10 cellular contexts compared by ENCODE assay signal in the genomic region with DNA sequence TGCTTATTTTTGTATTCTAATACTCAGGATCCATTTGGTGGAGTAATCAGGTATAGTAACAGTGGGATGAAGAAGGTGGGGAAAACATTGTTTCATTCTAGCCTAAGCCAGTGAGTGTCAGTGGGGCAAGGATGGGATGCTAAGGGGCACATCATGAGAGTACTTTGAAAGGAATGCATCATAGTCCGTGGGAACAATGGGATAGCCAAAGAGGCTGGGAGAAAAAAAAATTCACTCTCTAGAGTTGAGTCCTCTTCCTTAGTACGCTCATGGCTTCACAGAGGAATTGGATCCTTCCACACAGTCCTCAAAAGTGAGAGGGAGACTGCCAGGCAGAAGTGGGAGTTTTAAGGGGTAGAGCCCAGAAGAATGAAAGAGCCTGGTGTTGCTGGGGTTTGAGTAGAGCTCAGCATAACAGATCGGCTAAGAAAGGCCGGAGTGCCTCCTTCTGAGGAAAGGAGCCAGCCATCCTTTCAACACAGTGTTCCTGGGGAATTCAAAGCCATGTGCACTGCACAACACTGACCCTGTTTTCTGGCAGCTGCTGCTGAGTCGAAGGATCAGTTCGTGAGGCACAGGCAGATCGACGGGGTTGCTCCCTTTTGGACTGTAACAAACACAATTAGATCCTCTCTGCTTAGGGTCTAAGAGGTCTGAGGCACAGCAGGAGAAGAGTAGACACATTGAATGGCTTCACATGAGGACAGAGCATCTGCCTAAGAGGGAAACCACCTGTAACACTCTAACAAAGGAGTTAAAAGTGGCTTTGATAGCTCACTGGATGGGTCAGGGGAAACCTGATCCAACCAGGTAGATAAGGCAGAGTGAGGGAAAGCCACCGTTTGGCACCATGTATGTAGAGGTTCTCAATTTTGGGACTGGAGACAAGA.
DNase-seq lines count a peak whose midpoint lies in the region; ATAC-seq and TF ChIP-seq lines count a peak whose summit lies in the region.
"Had no signal": no experiment of that assay in that cellular context is flagged by ENCODE, and none has a peak within 500 bp of the region (broad histone marks: within the 10 kb centered on the region; RNA-seq: fewer than 3 reads in every experiment).

No MANE protein-coding gene starts in this region.

- H3K27ac ChIP-seq in adrenal gland, result peak overlapping the region in 1 of 5 donors; percentile 8

- no peak for DNase-seq in HFFc6
- DNase-seq in NCI-H345 treated with DMSO at 0.1 percent for 48 hours (lab: John Stamatoyannopoulos, UW; ENCODE audit: unreplicated experiment), result peak; percentile 90
- DNase-seq in fibroblast of the aortic adventitia (ENCODE audit: low read depth), result peak; percentile 24
- no peak for DNase-seq in osteocyte (ENCODE audit: extremely low spot score, unreplicated experiment)
- no peak for DNase-seq in adrenal gland
- no peak for DNase-seq in SW480 (ENCODE audit: low spot score)
- DNase-seq: NCI-H1048, SIG-M5 had no signal

- H3K4me1 ChIP-seq in adrenal gland (replicated peaks in 1 of 2), result peaks cover 7 to 11% of the 10 kb centered on the region in 2 donors

- H3K4me1 Mint-ChIP-seq in HFFc6 (ENCODE audit: low read depth) (peaks cover 17% of the 10 kb centered on the region), osteocyte (ENCODE audit: unreplicated experiment) (peaks cover 28% of the 10 kb centered on the region)

- intact Hi-C loops in adrenal gland (cut with DNase I), result no loop called here

- no peak for ATAC-seq in GM19452 (IDR thresholded peaks at IDR 0.05; ENCODE audit: unreplicated experiment)
- ATAC-seq in GM18868 (IDR thresholded peaks at IDR 0.05; ENCODE audit: unreplicated experiment), result no peak

- TF ChIP-seq POLR2A in adrenal gland (IDR thresholded peaks at IDR 0.05), result no peak

- peaks cover 17% of the 10 kb centered on the region; the same call in 1 of the 2 replicates for H3K36me3 Mint-ChIP-seq in HFFc6 (ENCODE audit: low read depth)
- peaks cover 15% of the 10 kb centered on the region for H3K36me3 Mint-ChIP-seq in osteocyte (ENCODE audit: unreplicated experiment)

- no peaks in the 10 kb centered on the region; the same call in 1 of the 2 replicates for H3K27me3 Mint-ChIP-seq in HFFc6 (ENCODE audit: insufficient read depth)
- H3K27me3 Mint-ChIP-seq in osteocyte (ENCODE audit: unreplicated experiment), result no peaks in the 10 kb centered on the region

- H3K9me3 Mint-ChIP-seq in HFFc6, result no peaks in the 10 kb centered on the region
- no peaks in the 10 kb centered on the region for H3K9me3 Mint-ChIP-seq in osteocyte (ENCODE audit: unreplicated experiment)

- H3K36me3 ChIP-seq in adrenal gland (replicated peaks in 1 of 2), result no peaks in the 10 kb centered on the region

- H3K27ac Mint-ChIP-seq in HFFc6 (peak overlapping the region; percentile 9; the same call in 1 of the 2 replicates), osteocyte (ENCODE audit: unreplicated experiment) (peak overlapping the region; percentile 61)

- 63 to 78% (median 67%) methylated on average over 9 of the region's 9 CpGs for WGBS in adrenal gland, 4 donors

- TF ChIP-seq CTCF in HFFc6 (IDR thresholded peaks at IDR 0.05) (no peak), fibroblast of the aortic adventitia (IDR thresholded peaks at IDR 0.05; ENCODE audit: insufficient read depth, low read length) (no peak), osteocyte (IDR thresholded peaks at IDR 0.05) (no peak), adrenal gland (IDR thresholded peaks at IDR 0.05) (no peak)

- H3K9me3 ChIP-seq in adrenal gland (replicated peaks in 1 of 3), result no peaks in the 10 kb centered on the region

- H3K4me3 Mint-ChIP-seq in HFFc6 (no peak overlapping the region), osteocyte (ENCODE audit: unreplicated experiment) (no peak overlapping the region)

- H3K27me3 ChIP-seq in adrenal gland, result no peaks in the 10 kb centered on the region

- no peak overlapping the region for H3K4me3 ChIP-seq in fibroblast of the aortic adventitia (ENCODE audit: low read depth, low read length)
- no peak overlapping the region for H3K4me3 ChIP-seq in adrenal gland

Comparison
In these comparisons a context has a peak if more than half of its experiments do, and no peak if none do; other contexts are left out.
1. DNase-seq: peak in NCI-H345 treated with DMSO at 0.1 percent for 48 hours (single experiment) and fibroblast of the aortic adventitia (single experiment); none in HFFc6 (single experiment), osteocyte (single experiment), adrenal gland (0 of 7) and SW480 (single experiment).